8 cellular contexts compared by ENCODE assay signal in genomic region chr1:67850151-67850551, GRCh38. TPM values are rescaled to one million over a fixed set of nuclear protein-coding genes. Genes with fewer than 3 reads are reported as not detected.
DNase-seq lines count a peak whose midpoint lies in the region; ATAC-seq, FAIRE-seq and TF ChIP-seq lines count a peak whose summit lies in the region.

No MANE protein-coding gene starts in this region.

- intact Hi-C loops in spleen (cut with DNase I; ENCODE audit: low total_unique reads): loop anchor here (10.0 kb wide), 1 partner anchor 265 kb away; no protein-coding TSS in a partner anchor
- intact Hi-C loops in lower leg skin (cut with DNase I; ENCODE audit: low total_unique reads): loop anchor here (10.0 kb wide), 1 partner anchor 255 kb away; no protein-coding TSS in a partner anchor

- no peak overlapping the region for H3K4me3 ChIP-seq in Jurkat, Clone E6-1 (ENCODE audit: low read length)
- H3K4me3 ChIP-seq in gastroesophageal sphincter (no peak overlapping the region), spleen (no peak overlapping the region), lower leg skin (ENCODE audit: low read depth, poor library complexity, severe bottlenecking) (no peak overlapping the region)

- peak; percentile 61 for DNase-seq in Daoy (ENCODE audit: low read depth)
- DNase-seq in Jurkat, Clone E6-1 (ENCODE audit: low read depth, low spot score): peak; percentile 33
- DNase-seq in spleen: no peak
- no peak for DNase-seq in lower leg skin (ENCODE audit: low spot score in 2 of 2)
- no peak for DNase-seq in GM12891 (ENCODE audit: insufficient read length, low spot score)

- peak overlapping the region in 1 of 4 donors; percentile 44 for H3K27ac ChIP-seq in gastroesophageal sphincter
- no peak overlapping the region for H3K27ac ChIP-seq in spleen

- no peak for TF ChIP-seq EP300 in gastroesophageal sphincter (IDR thresholded peaks at IDR 0.05)

- H3K27me3 ChIP-seq in gastroesophageal sphincter: no peaks in the 10 kb centered on the region
- peaks cover 0 to 11% (median 0%) of the 10 kb centered on the region in 7 donors for H3K27me3 ChIP-seq in spleen (replicated peaks in 1 of 7)

- peaks cover 8 to 13% (median 10%) of the 10 kb centered on the region in 3 donors for H3K4me1 ChIP-seq in gastroesophageal sphincter
- H3K4me1 ChIP-seq in spleen: peaks cover 0 to 20% (median 7%) of the 10 kb centered on the region in 6 donors

- TF ChIP-seq POLR2A in gastroesophageal sphincter (IDR thresholded peaks at IDR 0.05) (no peak), spleen (IDR thresholded peaks at IDR 0.05) (no peak), lower leg skin (IDR thresholded peaks at IDR 0.05) (no peak), GM12891 (IDR thresholded peaks at IDR 0.05; ENCODE audit: low read depth, low read length) (no peak)

- TF ChIP-seq CTCF in gastroesophageal sphincter (IDR thresholded peaks at IDR 0.05): peak; percentile 40 to 67 (median 62)
- TF ChIP-seq CTCF in spleen (IDR thresholded peaks at IDR 0.05 in 8 of 11, conservative IDR thresholded peaks at IDR 0.05 in 3 of 11): peak in 8 of 11 experiments; percentile 9 to 48 (median 31)
- TF ChIP-seq CTCF in lower leg skin (IDR thresholded peaks at IDR 0.05): no peak

- H3K9me3 ChIP-seq in gastroesophageal sphincter (no peaks in the 10 kb centered on the region), spleen (no peaks in the 10 kb centered on the region)

- peak; percentile 61 for ATAC-seq in SK-N-SH treated with all-trans-retinoic acid at 6 μM for 48 hours
- ATAC-seq in gastroesophageal sphincter: no peak
- ATAC-seq in HG02852 (IDR thresholded peaks at IDR 0.05; ENCODE audit: unreplicated experiment): no peak

- no peak for FAIRE-seq in GM12891 (lab: Jason Lieb, UNC)

- no peaks in the 10 kb centered on the region for H3K36me3 ChIP-seq in gastroesophageal sphincter
- H3K36me3 ChIP-seq in spleen: no peaks in the 10 kb centered on the region

TF ChIP-seq in SK-N-SH treated with all-trans-retinoic acid at 6 μM for 48 hours, 23 proteins besides CTCF, POLR2A, EP300 and RAD21 (continues in another document):
- TF ChIP-seq GLIS3 (CRISPR knock-in tag; IDR thresholded peaks at IDR 0.05): no peak
- TF ChIP-seq RARB (CRISPR knock-in tag; IDR thresholded peaks at IDR 0.05): no peak
- TF ChIP-seq ZC3H10 (CRISPR knock-in tag; IDR thresholded peaks at IDR 0.05): no peak
- TF ChIP-seq CREB5 (CRISPR knock-in tag; IDR thresholded peaks at IDR 0.05; ENCODE audit: low read depth): no peak
- no peak for TF ChIP-seq TSHZ2 (CRISPR knock-in tag; IDR thresholded peaks at IDR 0.05)

TF ChIP-seq in GM12891, 5 proteins besides CTCF, POLR2A, EP300 and RAD21:
- no peak for TF ChIP-seq PAX5 (IDR thresholded peaks at IDR 0.05; ENCODE audit: insufficient read depth, low read length, severe bottlenecking)
- no peak for TF ChIP-seq POLR2AphosphoS5 (IDR thresholded peaks at IDR 0.05; ENCODE audit: low read depth, low read length)
- TF ChIP-seq POU2F2 (IDR thresholded peaks at IDR 0.05; ENCODE audit: low read depth, low read length): no peak
- TF ChIP-seq SPI1 (IDR thresholded peaks at IDR 0.05; ENCODE audit: low read depth, low read length): no peak
- no peak for TF ChIP-seq TAF1 (IDR thresholded peaks at IDR 0.05; ENCODE audit: low read depth, low read length)

RNA-seq across cellular contexts. Expression of gene GNG12, which starts 16.9 kb away (rescaled TPM):
- total RNA-seq in Daoy (2014; rRNA removed; shearing (Covaris generic)): 209 and 231 TPM in 2 replicates
- not detected for polyA plus RNA-seq in Jurkat, Clone E6-1 (2012; ENCODE audit: insufficient read depth, insufficient read length)
- 100 to 1,000 TPM; 135 to 175 (median 149) TPM for total RNA-seq in gastroesophageal sphincter
- total RNA-seq in spleen: 100 to 1,000 TPM in 2 of 7 donors, 10 to 100 TPM in 5; 52.3 to 102 (median 88.0) TPM
- 10 to 100 TPM; 15.2 to 36.5 (median 16.2) TPM for polyA plus RNA-seq in spleen
- total RNA-seq in lower leg skin: 100 to 1,000 TPM in 2 of 4 donors, 10 to 100 TPM in 2; 89.7 to 113 (median 99.2) TPM
- not detected for polyA plus RNA-seq in GM12891 (2012; ENCODE audit: low read depth, missing spikeins)

Comparison
In these comparisons a context has a peak if more than half of its experiments do, and no peak if none do; other contexts are left out.
1. DNase-seq: peak in Daoy (single experiment) and Jurkat, Clone E6-1 (single experiment); none in spleen (single experiment), lower leg skin (0 of 2) and GM12891 (single experiment).
2. CTCF ChIP-seq: peak in gastroesophageal sphincter (4 of 4) and spleen (8 of 11); none in lower leg skin (0 of 3).